Comparison of ENCODE assay signal across 1 cellular context in genomic region chr13:45975337-45975736, GRCh38.
A peak's percentile ranks its signal among the peaks of the same experiment; 100 is the strongest.
TF ChIP-seq lines count a peak whose summit lies in the region.

No MANE protein-coding gene starts in this region.

TF ChIP-seq in K562, 482 proteins besides CTCF, POLR2A, EP300 and RAD21 (continued from another document):
- TF ChIP-seq CHAMP1 (IDR thresholded peaks at IDR 0.05) = peak; percentile 54; the same call in 1 of the 2 replicates
- TF ChIP-seq, protein P1, sequence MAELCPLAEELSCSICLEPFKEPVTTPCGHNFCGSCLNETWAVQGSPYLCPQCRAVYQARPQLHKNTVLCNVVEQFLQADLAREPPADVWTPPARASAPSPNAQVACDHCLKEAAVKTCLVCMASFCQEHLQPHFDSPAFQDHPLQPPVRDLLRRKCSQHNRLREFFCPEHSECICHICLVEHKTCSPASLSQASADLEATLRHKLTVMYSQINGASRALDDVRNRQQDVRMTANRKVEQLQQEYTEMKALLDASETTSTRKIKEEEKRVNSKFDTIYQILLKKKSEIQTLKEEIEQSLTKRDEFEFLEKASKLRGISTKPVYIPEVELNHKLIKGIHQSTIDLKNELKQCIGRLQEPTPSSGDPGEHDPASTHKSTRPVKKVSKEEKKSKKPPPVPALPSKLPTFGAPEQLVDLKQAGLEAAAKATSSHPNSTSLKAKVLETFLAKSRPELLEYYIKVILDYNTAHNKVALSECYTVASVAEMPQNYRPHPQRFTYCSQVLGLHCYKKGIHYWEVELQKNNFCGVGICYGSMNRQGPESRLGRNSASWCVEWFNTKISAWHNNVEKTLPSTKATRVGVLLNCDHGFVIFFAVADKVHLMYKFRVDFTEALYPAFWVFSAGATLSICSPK (IDR thresholded peaks at IDR 0.05; ENCODE audit: borderline replicate concordance) = no peak
- TF ChIP-seq, protein P2, sequence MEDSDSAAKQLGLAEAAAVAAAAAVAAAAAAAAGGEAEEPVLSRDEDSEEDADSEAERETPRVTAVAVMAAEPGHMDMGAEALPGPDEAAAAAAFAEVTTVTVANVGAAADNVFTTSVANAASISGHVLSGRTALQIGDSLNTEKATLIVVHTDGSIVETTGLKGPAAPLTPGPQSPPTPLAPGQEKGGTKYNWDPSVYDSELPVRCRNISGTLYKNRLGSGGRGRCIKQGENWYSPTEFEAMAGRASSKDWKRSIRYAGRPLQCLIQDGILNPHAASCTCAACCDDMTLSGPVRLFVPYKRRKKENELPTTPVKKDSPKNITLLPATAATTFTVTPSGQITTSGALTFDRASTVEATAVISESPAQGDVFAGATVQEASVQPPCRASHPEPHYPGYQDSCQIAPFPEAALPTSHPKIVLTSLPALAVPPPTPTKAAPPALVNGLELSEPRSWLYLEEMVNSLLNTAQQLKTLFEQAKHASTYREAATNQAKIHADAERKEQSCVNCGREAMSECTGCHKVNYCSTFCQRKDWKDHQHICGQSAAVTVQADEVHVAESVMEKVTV (CRISPR knock-in tag; IDR thresholded peaks at IDR 0.05) = no peak
